ENCODE assay signal across 8 cellular contexts in genomic region chr10:88879754-88880286, GRCh38. TPM values are rescaled to one million over a fixed set of nuclear protein-coding genes. Genes with fewer than 3 reads are reported as not detected.
DNase-seq lines count a peak whose midpoint lies in the region; ATAC-seq and TF ChIP-seq lines count a peak whose summit lies in the region.

Gene STAMBPL1, plus strand, starts transcription at chr10:88880245. Its CDS starts 21,464 bp downstream, at chr10:88901709.

- TF ChIP-seq CTCF in DND-41 (IDR thresholded peaks at IDR 0.05; ENCODE audit: borderline replicate concordance, extremely low read depth, low read length, poor library complexity, severe bottlenecking) (no peak), brain microvascular endothelial cell (IDR thresholded peaks at IDR 0.05; ENCODE audit: low read depth, low read length, missing control alignments) (no peak)

- ATAC-seq in DND-41 (ENCODE audit: insufficient read depth, low read depth) (peak; percentile 89), GM21576 (IDR thresholded peaks at IDR 0.05; ENCODE audit: unreplicated experiment) (peak; percentile 56)

- H2AFZ ChIP-seq in DND-41 (ENCODE audit: low read depth, low read length), result peak within 1 kb of the TSS; percentile 91

- peaks cover 8% of the 10 kb centered on the region; the same call in 1 of the 2 replicates for H4K20me1 ChIP-seq in DND-41 (ENCODE audit: insufficient read depth, low read length)

- peaks cover 29% of the 10 kb centered on the region for H3K36me3 ChIP-seq in DND-41 (ENCODE audit: insufficient read depth, low read length)
- no peaks in the 10 kb centered on the region for H3K36me3 ChIP-seq in brain microvascular endothelial cell (replicated peaks)

- H3K27ac ChIP-seq in DND-41 (ENCODE audit: low read length) (peak within 1 kb of the TSS; percentile 96), brain microvascular endothelial cell (peak within 1 kb of the TSS; percentile 63)

- H3K27me3 ChIP-seq in DND-41 (ENCODE audit: insufficient read depth, low read length, poor library complexity), result no peaks in the 10 kb centered on the region
- no peaks in the 10 kb centered on the region for H3K27me3 ChIP-seq in brain microvascular endothelial cell (replicated peaks)

- peak within 1 kb of the TSS; percentile 90 for H3K9ac ChIP-seq in DND-41 (ENCODE audit: low read depth, low read length)

- peak; percentile 91 for DNase-seq in DND-41
- DNase-seq in Jurkat, Clone E6-1 (ENCODE audit: low read depth, low spot score), result peak; percentile 87
- peak; percentile 63 for DNase-seq in T1000 (lab: John Stamatoyannopoulos, UW)
- DNase-seq in brain microvascular endothelial cell, result no peak
- peak; percentile 79 for DNase-seq in left kidney (ENCODE audit: low read depth, low spot score)
- DNase-seq in stimulated activated CD4-positive, alpha-beta T cell treated with anti-CD3 and anti-CD28 coated beads, Interleukin-4, amount 100 ng/mL, for 24 hours, result peak; percentile 71
- DNase-seq in NCI-H1048 (lab: John Stamatoyannopoulos, UW), result no peak

- peaks cover 72% of the 10 kb centered on the region for H3K4me1 ChIP-seq in DND-41 (ENCODE audit: insufficient read depth, low read length)

- H3K9me3 ChIP-seq in DND-41 (ENCODE audit: insufficient read depth, low read length, severe bottlenecking), result no peaks in the 10 kb centered on the region

- H3K79me2 ChIP-seq in DND-41 (ENCODE audit: insufficient read depth, low read length), result peaks cover 48% of the 10 kb centered on the region

- H3K4me2 ChIP-seq in DND-41 (ENCODE audit: insufficient read depth, low read length), result peak within 1 kb of the TSS; percentile 70

- H3K4me3 ChIP-seq in DND-41 (ENCODE audit: low read depth in 1 of 2, low read length in 2 of 2) (peak within 1 kb of the TSS; percentile 76 to 85), brain microvascular endothelial cell (ENCODE audit: low read depth, low read length) (peak within 1 kb of the TSS; percentile 86)
- peak within 1 kb of the TSS; percentile 87 for H3K4me3 ChIP-seq in Jurkat, Clone E6-1 (ENCODE audit: low read length)

- in situ Hi-C loops in brain microvascular endothelial cell (cut with HindIII; ENCODE audit: low pct_ligation_motif_present, low sequenced_read_pairs), result no loop called here

RNA-seq across cellular contexts. Expression of gene STAMBPL1, which starts in this region (rescaled TPM):
- 45.7 TPM for polyA plus RNA-seq in Jurkat, Clone E6-1 (2012; ENCODE audit: insufficient read depth, insufficient read length)

Comparison
In these comparisons a context has a peak if more than half of its experiments do, and no peak if none do; other contexts are left out.
1. DNase-seq: peak in DND-41 (single experiment), Jurkat, Clone E6-1 (single experiment), T1000 (single experiment), left kidney (single experiment) and stimulated activated CD4-positive, alpha-beta T cell treated with anti-CD3 and anti-CD28 coated beads, Interleukin-4, amount 100 ng/mL, for 24 hours (single experiment); none in brain microvascular endothelial cell (single experiment) and NCI-H1048 (single experiment).
2. Peak in every context shown above with its lines, with median percentiles within 50 percentile points of each other: H3K4me3 ChIP-seq.